1 cellular context compared by ENCODE assay signal in genomic region chr2:202960524-202960923, GRCh38.
TF ChIP-seq lines count a peak whose summit lies in the region.

No MANE protein-coding gene starts in this region.

TF ChIP-seq in HepG2, 621 proteins besides CTCF, POLR2A, EP300 and RAD21:
- TF ChIP-seq PCBP1 (IDR thresholded peaks at IDR 0.05; ENCODE audit: borderline replicate concordance, low read depth, low read length) (0 out of 2 replicates have a peak, but pooled peaks have one; percentile 35), TEAD2 (CRISPR knock-in tag; IDR thresholded peaks at IDR 0.05) (no peak), GRHL1 (CRISPR knock-in tag; conservative IDR thresholded peaks at IDR 0.05) (no peak), KAT8 (CRISPR knock-in tag; IDR thresholded peaks at IDR 0.05) (no peak), HNRNPK (IDR thresholded peaks at IDR 0.05; ENCODE audit: low read depth, low read length, poor library complexity, severe bottlenecking) (peak; percentile 27), BHLHE40 (IDR thresholded peaks at IDR 0.05; ENCODE audit: low read length) (no peak)
